Comparison of ENCODE assay signal across 23 cellular contexts in the genomic region with DNA sequence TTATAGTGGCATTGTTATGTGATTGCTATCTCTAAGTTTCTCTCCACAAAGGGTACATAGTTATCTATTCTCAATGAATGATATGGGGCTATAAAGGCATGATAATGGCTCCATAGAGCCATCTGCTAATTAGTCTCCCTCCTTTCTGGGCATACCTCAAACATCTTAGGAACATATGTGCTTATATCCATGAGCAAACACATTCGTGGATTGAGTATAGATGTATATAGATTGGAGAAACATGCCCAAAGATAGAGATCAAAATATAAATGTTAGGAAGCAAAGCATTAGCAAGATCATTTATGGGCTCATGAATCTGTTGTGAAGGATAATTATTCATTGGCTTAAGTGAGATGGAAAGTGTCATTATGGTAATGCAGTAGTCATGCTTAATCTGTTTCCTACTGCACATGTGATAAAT.
"Had no signal": no experiment of that assay in that cellular context is flagged by ENCODE, and none has a peak within 500 bp of the region (broad histone marks: within the 10 kb centered on the region; RNA-seq: fewer than 3 reads in every experiment).

No MANE protein-coding gene starts in this region.

- DNase-seq: activated B cell treated with CpG ODN at 0.5 μM for 24 hours; activated CD4-positive, alpha-beta T cell treated with anti-CD3 and anti-CD28 coated beads for 1 hour; activated CD4-positive, alpha-beta T cell treated with anti-CD3 and anti-CD28 coated beads, Interleukin-2, amount 10 ng/mL, durations not matched to agents 24 days and 14 days; activated CD4-positive, alpha-beta T cell treated with anti-CD3 and anti-CD28 coated beads, Interleukin-2, amount 50 U/mL, for 48 hours; activated CD8-positive, alpha-beta memory T cell treated with anti-CD3 and anti-CD28 coated beads, Interleukin-2, amount 10 ng/mL, durations not matched to agents 7 days and 5 days; activated effector memory CD4-positive, alpha-beta T cell treated with anti-CD3 and anti-CD28 coated beads, Interleukin-2, amount 50 U/mL, for 16 hours; activated naive CD4-positive, alpha-beta T cell treated with Interleukin-2 at 50 U/mL for 16 hours; activated T-cell treated with anti-CD3 and anti-CD28 coated beads, Interleukin-2, amount 50 U/mL, for 24 hours; amygdala; brain microvascular endothelial cell; KG1; NCI-H1092 treated with DMSO at 0.1 percent for 48 hours; NCI-H1417 treated with DMSO at 0.1 percent for 48 hours; NCI-H187; NCI-H2081; NCI-H2227 treated with DMSO at 0.1 percent for 48 hours; NCI-H446 treated with DMSO at 0.1 percent for 48 hours; NCI-H526; SHP77; T-helper 17 cell; T-helper 9 cell had no signal

- H3K36me3 ChIP-seq: brain microvascular endothelial cell, cardiac muscle cell, SJSA1 had no signal

- H3K9me3 ChIP-seq: SJSA1 had no signal

- ATAC-seq: activated CD8-positive, alpha-beta memory T cell treated with anti-CD3 and anti-CD28 coated beads, Interleukin-2, amount 10 ng/mL, durations not matched to agents 7 days and 5 days; T-helper 17 cell had no signal

- H3K27ac ChIP-seq: brain microvascular endothelial cell, cardiac muscle cell, SJSA1 had no signal

- H3K27me3 ChIP-seq: brain microvascular endothelial cell, cardiac muscle cell, SJSA1 had no signal

- H3K4me3 ChIP-seq: cardiac muscle cell, SJSA1 had no signal
